31 cellular contexts compared by ENCODE assay signal in the genomic region with DNA sequence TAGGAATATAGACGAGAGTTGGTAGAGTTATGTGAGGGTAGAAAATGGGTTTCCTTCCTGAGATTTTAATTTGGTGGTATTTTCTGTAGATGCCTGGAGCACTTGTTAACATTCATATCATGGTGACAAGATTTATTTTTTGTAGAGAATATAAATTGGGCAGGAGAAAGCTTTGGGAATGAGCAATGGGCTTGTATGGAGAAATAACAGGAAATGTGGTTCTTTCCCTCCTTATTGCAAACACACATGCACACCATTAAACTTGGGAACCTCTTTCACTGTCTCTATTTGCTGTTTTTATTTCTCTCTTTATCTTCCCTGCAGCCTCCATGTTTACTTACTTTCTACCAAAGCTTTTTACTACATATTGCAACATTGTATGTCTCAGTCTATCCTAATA.
"Had no signal": no experiment of that assay in that cellular context is flagged by ENCODE, and none has a peak within 500 bp of the region (broad histone marks: within the 10 kb centered on the region; RNA-seq: fewer than 3 reads in every experiment).

No MANE protein-coding gene starts in this region.

- ATAC-seq: activated CD8-positive, alpha-beta T cell treated with anti-CD3 and anti-CD28 coated beads for 36 hours; activated naive CD4-positive, alpha-beta T cell treated with anti-CD3 and anti-CD28 coated beads, Interleukin-2, amount 50 U/mL, for 72 hours; activated T-cell treated with anti-CD3 and anti-CD28 coated beads, Interleukin-2, amount 50 U/mL, for 4 hours; activated T-cell treated with anti-CD3 and anti-CD28 coated beads, Interleukin-2, amount 50 U/mL, for 72 hours; activated T-helper 17 cell treated with anti-CD3 and anti-CD28 coated beads, Interleukin-2, amount 50 U/mL, for 72 hours; body of pancreas had no signal

- H3K27me3 ChIP-seq: adrenal gland, body of pancreas, brain microvascular endothelial cell, breast epithelium had no signal

- H3K4me3 ChIP-seq: adrenal gland, body of pancreas, breast epithelium had no signal

- DNase-seq: activated B cell treated with CpG ODN at 0.5 μM for 24 hours; activated CD4-positive, alpha-beta memory T cell treated with anti-CD3 and anti-CD28 coated beads for 36 hours; activated CD4-positive, alpha-beta T cell treated with anti-CD3 and anti-CD28 coated beads for 4 hours; activated CD4-positive, alpha-beta T cell treated with anti-CD3 and anti-CD28 coated beads, Interleukin-2, amount 10 ng/mL, durations not matched to agents 24 days and 14 days; activated CD4-positive, alpha-beta T cell treated with anti-CD3 and anti-CD28 coated beads, Interleukin-2, amount 50 U/mL, for 1 hour; activated CD4-positive, alpha-beta T cell treated with anti-CD3 and anti-CD28 coated beads, Interleukin-2, amount 50 U/mL, for 4 hours; activated CD4-positive, CD25-positive, alpha-beta regulatory T cell treated with anti-CD3 and anti-CD28 coated beads, Interleukin-2, amount 50 U/mL, for 72 hours; activated CD8-positive, alpha-beta memory T cell treated with anti-CD3 and anti-CD28 coated beads, Interleukin-2, amount 50 U/mL, for 4 hours; activated CD8-positive, alpha-beta T cell treated with anti-CD3 and anti-CD28 coated beads for 36 hours; activated effector memory CD4-positive, alpha-beta T cell treated with anti-CD3 and anti-CD28 coated beads, Interleukin-2, amount 50 U/mL, for 16 hours; activated gamma-delta T cell treated with Interleukin-2 at 50 U/mL for 16 hours; activated naive CD4-positive, alpha-beta T cell; activated naive CD4-positive, alpha-beta T cell treated with anti-CD3 and anti-CD28 coated beads for 36 hours; activated naive CD4-positive, alpha-beta T cell treated with anti-CD3 and anti-CD28 coated beads, Interleukin-2, amount 50 U/mL, for 16 hours; activated naive CD8-positive, alpha-beta T cell treated with anti-CD3 and anti-CD28 coated beads for 36 hours; activated T-cell treated with anti-CD3 and anti-CD28 coated beads for 4 hours; activated T-cell treated with anti-CD3 and anti-CD28 coated beads, Interleukin-2, amount 50 U/mL, for 1 hour; activated T-cell treated with anti-CD3 and anti-CD28 coated beads, Interleukin-2, amount 50 U/mL, for 4 hours; activated T-cell treated with anti-CD3 and anti-CD28 coated beads, Interleukin-2, amount 50 U/mL, for 72 hours; adrenal gland; amniotic stem cell; aorta; body of pancreas; brain microvascular endothelial cell; central memory CD4-positive, alpha-beta T cell; T-helper 2 cell; T-helper 9 cell had no signal

- H3K9me3 ChIP-seq: adrenal gland, body of pancreas, breast epithelium had no signal

- H3K27ac ChIP-seq: adrenal gland, body of pancreas, brain microvascular endothelial cell, breast epithelium, VCaP had no signal

- H3K36me3 ChIP-seq: adrenal gland, brain microvascular endothelial cell, breast epithelium had no signal

- H3K4me1 ChIP-seq: adrenal gland, body of pancreas, breast epithelium had no signal
